1 cellular context compared by ENCODE assay signal in genomic region chr14:106642090-106642489, GRCh38.
TF ChIP-seq lines count a peak whose summit lies in the region.

No MANE protein-coding gene starts in this region.

TF ChIP-seq in HepG2, 621 proteins besides CTCF, POLR2A, EP300 and RAD21:
- TF ChIP-seq ZBTB4 (CRISPR knock-in tag; IDR thresholded peaks at IDR 0.05; ENCODE audit: borderline replicate concordance) (no peak), ZNF430 (CRISPR knock-in tag; IDR thresholded peaks at IDR 0.05) (0 out of 2 replicates have a peak, but pooled peaks have one; percentile 31)
